Comparison of ENCODE assay signal across 19 cellular contexts in the genomic region with DNA sequence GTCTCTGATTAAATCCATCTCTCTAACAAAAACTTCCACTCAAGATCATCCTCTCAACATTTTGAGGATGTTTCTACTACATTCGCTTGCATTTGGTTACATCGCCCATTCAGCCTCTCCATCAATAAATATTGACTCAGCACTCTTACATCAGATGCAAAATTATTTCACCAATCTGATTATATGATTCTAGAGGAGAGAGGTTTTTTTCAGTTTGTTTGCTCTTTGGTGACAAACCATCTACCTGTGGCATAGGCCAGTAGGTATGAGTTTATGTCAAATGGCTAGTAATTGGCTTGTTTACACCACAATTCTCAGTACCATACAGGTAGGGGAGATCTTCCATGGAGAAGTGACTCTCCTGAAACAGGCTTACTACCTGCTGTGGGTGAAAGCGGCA. TPM values are rescaled to one million over a fixed set of nuclear protein-coding genes. Genes with fewer than 3 reads are reported as not detected.
DNase-seq lines count a peak whose midpoint lies in the region; ATAC-seq, FAIRE-seq and TF ChIP-seq lines count a peak whose summit lies in the region.
"Had no signal": no experiment of that assay in that cellular context is flagged by ENCODE, and none has a peak within 500 bp of the region (broad histone marks: within the 10 kb centered on the region; RNA-seq: fewer than 3 reads in every experiment).

No MANE protein-coding gene starts in this region.

- H3K4me3 Mint-ChIP-seq in glutamatergic neuron (ENCODE audit: unreplicated experiment), result no peak overlapping the region
- H3K4me3 Mint-ChIP-seq in osteocyte (ENCODE audit: unreplicated experiment), result no peak overlapping the region
- no peak overlapping the region for H3K4me3 Mint-ChIP-seq in endothelial cell (ENCODE audit: unreplicated experiment)
- H3K4me3 Mint-ChIP-seq: CD4-positive, alpha-beta memory T cell; IgD-negative memory B cell; T-helper 2 cell treated with Interferon-gamma antibody and Interleukin-4, amounts not matched to agents 5 μg/mL and 100 μg/mL, for 36 hours had no signal

- TF ChIP-seq POLR2A in A549 (IDR thresholded peaks at IDR 0.05; ENCODE audit: low read length), result no peak

- H3K36me3 ChIP-seq in HEK293 (ENCODE audit: control insufficient read depth in 2 of 2, insufficient read depth in 1 of 2, low read length in 2 of 2), result no peaks in the 10 kb centered on the region
- H3K36me3 ChIP-seq: BE2C, HAP-1 had no signal

- H3K27ac Mint-ChIP-seq in glutamatergic neuron (ENCODE audit: unreplicated experiment), result peak overlapping the region; percentile 2
- no peak overlapping the region for H3K27ac Mint-ChIP-seq in osteocyte (ENCODE audit: unreplicated experiment)
- H3K27ac Mint-ChIP-seq in endothelial cell (ENCODE audit: unreplicated experiment), result no peak overlapping the region
- H3K27ac Mint-ChIP-seq: CD4-positive, alpha-beta memory T cell; IgD-negative memory B cell; T-helper 2 cell treated with Interferon-gamma antibody and Interleukin-4, amounts not matched to agents 5 μg/mL and 100 μg/mL, for 36 hours had no signal

- FAIRE-seq in A549 (lab: Jason Lieb, UNC), result no peak

- H3K4me2 ChIP-seq in A549, result no peak overlapping the region

- H3K9me3 ChIP-seq in A549 (no peaks in the 10 kb centered on the region), HEK293 (ENCODE audit: control insufficient read depth, insufficient read depth, low read depth, low read length) (no peaks in the 10 kb centered on the region)
- H3K9me3 ChIP-seq: BE2C, HAP-1 had no signal

- no peaks in the 10 kb centered on the region for H3K27me3 Mint-ChIP-seq in glutamatergic neuron (ENCODE audit: unreplicated experiment)
- H3K27me3 Mint-ChIP-seq in osteocyte (ENCODE audit: unreplicated experiment), result peaks cover 3% of the 10 kb centered on the region
- H3K27me3 Mint-ChIP-seq in endothelial cell (ENCODE audit: unreplicated experiment), result peaks cover 2% of the 10 kb centered on the region
- H3K27me3 Mint-ChIP-seq: CD4-positive, alpha-beta memory T cell; IgD-negative memory B cell had no signal

- CTCF ChIA-PET in A549 (lab: Yijun Ruan, JAX), result no interaction called here
- CTCF ChIA-PET in HEK293 (lab: Yijun Ruan, JAX), result no interaction called here

- H3K4me1 ChIP-seq in A549 (no peaks in the 10 kb centered on the region), HEK293 (ENCODE audit: control insufficient read depth, insufficient read depth, low read length) (peaks cover 18% of the 10 kb centered on the region)

- peaks cover 58% of the 10 kb centered on the region for H3K4me1 Mint-ChIP-seq in glutamatergic neuron (ENCODE audit: low read depth, unreplicated experiment)
- H3K4me1 Mint-ChIP-seq in osteocyte (ENCODE audit: unreplicated experiment), result peaks cover 23% of the 10 kb centered on the region
- peaks cover 15% of the 10 kb centered on the region for H3K4me1 Mint-ChIP-seq in endothelial cell (ENCODE audit: unreplicated experiment)
- H3K4me1 Mint-ChIP-seq: CD4-positive, alpha-beta memory T cell; IgD-negative memory B cell had no signal

- no peak for TF ChIP-seq RAD21 in A549 (conservative IDR thresholded peaks at IDR 0.05 in 1 of 2, IDR thresholded peaks at IDR 0.05 in 1 of 2)

- TF ChIP-seq EP300 in A549 (IDR thresholded peaks at IDR 0.05), result no peak

- H3K27ac ChIP-seq in A549 (no peak overlapping the region), HEK293 (ENCODE audit: extremely low read depth, low read depth, low read length) (no peak overlapping the region)

- H3K9me3 Mint-ChIP-seq in glutamatergic neuron (ENCODE audit: unreplicated experiment) (no peaks in the 10 kb centered on the region), osteocyte (ENCODE audit: unreplicated experiment) (no peaks in the 10 kb centered on the region), endothelial cell (ENCODE audit: unreplicated experiment) (no peaks in the 10 kb centered on the region)
- H3K9me3 Mint-ChIP-seq: IgD-negative memory B cell had no signal

- no peak for ATAC-seq in A549

- POLR2A ChIA-PET in A549 (lab: Yijun Ruan, JAX) (no interaction called here), HEK293 (lab: Yijun Ruan, JAX) (no interaction called here)

- DNase-seq in A549 (ENCODE audit: low read depth in 1 of 2, low spot score in 1 of 2), result no peak
- peak; percentile 31 for DNase-seq in NCI-H774 (lab: John Stamatoyannopoulos, UW)
- DNase-seq in glutamatergic neuron, result no peak
- DNase-seq in 8988T, result no peak
- DNase-seq in osteocyte (ENCODE audit: extremely low spot score, unreplicated experiment), result no peak
- no peak for DNase-seq in endothelial cell (ENCODE audit: low spot score)
- DNase-seq: BE2C; CD4-positive, alpha-beta memory T cell; MV-4-11; NCI-H187; NCI-H226; SIG-M5 had no signal

- H3K36me3 Mint-ChIP-seq in glutamatergic neuron (ENCODE audit: unreplicated experiment), result no peaks in the 10 kb centered on the region
- H3K36me3 Mint-ChIP-seq in osteocyte (ENCODE audit: unreplicated experiment), result no peaks in the 10 kb centered on the region
- H3K36me3 Mint-ChIP-seq in endothelial cell (ENCODE audit: low read depth, unreplicated experiment), result no peaks in the 10 kb centered on the region
- H3K36me3 Mint-ChIP-seq: CD4-positive, alpha-beta memory T cell; IgD-negative memory B cell had no signal

- TF ChIP-seq CTCF in A549 (IDR thresholded peaks at IDR 0.05), result no peak
- no peak for TF ChIP-seq CTCF in HEK293 (tag by site-specific recombination; IDR thresholded peaks at IDR 0.05)
- no peak for TF ChIP-seq CTCF in glutamatergic neuron (IDR thresholded peaks at IDR 0.05; ENCODE audit: partially characterized antibody, unreplicated experiment)
- TF ChIP-seq CTCF in osteocyte (IDR thresholded peaks at IDR 0.05), result no peak
- TF ChIP-seq CTCF in endothelial cell (IDR thresholded peaks at IDR 0.05; ENCODE audit: unreplicated experiment), result no peak

- WGBS in A549 (ENCODE audit: missing lambda C conversion rate), result 89% methylated on average over 3 of the region's 3 CpGs

- H3K4me3 ChIP-seq in A549 (no peak overlapping the region), HEK293 (ENCODE audit: low read depth, low read length) (no peak overlapping the region)
- H3K4me3 ChIP-seq: HAP-1 had no signal

TF ChIP-seq in A549, 52 proteins besides CTCF, POLR2A, EP300 and RAD21:
- TF ChIP-seq FOSL2 (IDR thresholded peaks at IDR 0.05) (no peak), FOSL2 (CRISPR knock-in tag; IDR thresholded peaks at IDR 0.05) (no peak), MAFK (IDR thresholded peaks at IDR 0.05; ENCODE audit: partially characterized antibody) (peak; percentile 2)

TF ChIP-seq in HEK293, 187 proteins besides CTCF, POLR2A, EP300 and RAD21:
- TF ChIP-seq, protein P1, sequence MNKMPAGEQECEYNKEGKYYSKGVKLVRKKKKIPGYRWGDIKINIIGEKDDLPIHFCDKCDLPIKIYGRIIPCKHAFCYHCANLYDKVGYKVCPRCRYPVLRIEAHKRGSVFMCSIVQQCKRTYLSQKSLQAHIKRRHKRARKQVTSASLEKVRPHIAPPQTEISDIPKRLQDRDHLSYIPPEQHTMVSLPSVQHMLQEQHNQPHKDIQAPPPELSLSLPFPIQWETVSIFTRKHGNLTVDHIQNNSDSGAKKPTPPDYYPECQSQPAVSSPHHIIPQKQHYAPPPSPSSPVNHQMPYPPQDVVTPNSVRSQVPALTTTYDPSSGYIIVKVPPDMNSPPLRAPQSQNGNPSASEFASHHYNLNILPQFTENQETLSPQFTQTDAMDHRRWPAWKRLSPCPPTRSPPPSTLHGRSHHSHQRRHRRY (tag by site-specific recombination; IDR thresholded peaks at IDR 0.05), result no peak
- TF ChIP-seq ZIC2 (tag by site-specific recombination; IDR thresholded peaks at IDR 0.05) (no peak), ZEB2 (tag by site-specific recombination; IDR thresholded peaks at IDR 0.05) (0 out of 2 replicates have a peak, but pooled peaks have one; percentile 43), SCRT2 (tag by site-specific recombination; IDR thresholded peaks at IDR 0.05) (peak; percentile 82), ZNF707 (tag by site-specific recombination; IDR thresholded peaks at IDR 0.05) (no peak)

RNA-seq across cellular contexts. Expression of a gene that starts 52.3 kb away (rescaled TPM):
- polyA plus RNA-seq in A549 (2011; rRNA removed) (2.2 and 4.1 TPM in 2 replicates), A549 (2017; fragmentation: RNase III; extraction: RNeasy Plus Mini Kit Qiagen cat#74134 plus additional on column Dnase treatment) (0.05 to 0.10 TPM in 2 of 3 replicates, not detected in the other)
- 0.62 and 0.73 TPM in 2 replicates for polyA plus RNA-seq in A549 (2012; cell fraction: cytosol; rRNA removed)
- 0.24 and 1.4 TPM in 2 replicates for polyA plus RNA-seq in A549 (2012; cell fraction: nucleus; rRNA removed)
- polyA minus RNA-seq in A549 (2011; rRNA and poly(A)+ RNA removed), result 5.5 and 6.6 TPM in 2 replicates
- total RNA-seq in glutamatergic neuron (ENCODE audit: unreplicated experiment) (54.8 TPM), osteocyte (0.46 and 0.86 TPM in 2 replicates), endothelial cell (ENCODE audit: unreplicated experiment) (8.5 TPM)
- total RNA-seq: CD4-positive, alpha-beta memory T cell; Daoy; LHCN-M2 had no signal
- polyA plus RNA-seq: AG04450, IgD-negative memory B cell had no signal
